In genomic region chr20:29079769-29080690, GRCh38 we compare ENCODE assay signal across 9 cellular contexts.
DNase-seq lines count a peak whose midpoint lies in the region; ATAC-seq and TF ChIP-seq lines count a peak whose summit lies in the region.
"Had no signal": no experiment of that assay in that cellular context is flagged by ENCODE, and none has a peak within 500 bp of the region (broad histone marks: within the 10 kb centered on the region; RNA-seq: fewer than 3 reads in every experiment).

No MANE protein-coding gene starts in this region.

- H3K36me3 ChIP-seq in liver (ENCODE audit: control insufficient read depth in 4 of 4, insufficient read depth in 3 of 4, low read depth in 1 of 4, low read length in 3 of 4) = no peaks in the 10 kb centered on the region
- no peaks in the 10 kb centered on the region for H3K36me3 ChIP-seq in upper lobe of right lung

- peak; percentile 75 for ATAC-seq in activated T-helper 17 cell treated with anti-CD3 and anti-CD28 coated beads, Interleukin-2, amount 50 U/mL, for 72 hours (replicated peaks)
- ATAC-seq in upper lobe of right lung (peak; percentile 65), GM21529 (IDR thresholded peaks at IDR 0.05; ENCODE audit: unreplicated experiment) (no peak), WTC11 (no peak)

- H3K4me1 Mint-ChIP-seq in MCF 10A (ENCODE audit: insufficient read depth, unreplicated experiment) (no peaks in the 10 kb centered on the region), WTC11 (no peaks in the 10 kb centered on the region)
- no peaks in the 10 kb centered on the region for H3K4me1 Mint-ChIP-seq in activated T-helper 17 cell treated with anti-CD3 and anti-CD28 coated beads, Interleukin-2, amount 50 U/mL, for 72 hours

- 28% methylated on average over 68 of the region's 68 CpGs for WGBS in liver

- peak overlapping the region in 1 of 2 donors; percentile 39 for H3K9ac ChIP-seq in liver (ENCODE audit: low read depth in 1 of 2, low read length in 2 of 2)

- CTCF ChIA-PET in MCF 10A (lab: Yijun Ruan, JAX) = no interaction called here
- CTCF ChIA-PET in WTC11 (lab: Charles Lee) = no interaction called here

- intact Hi-C loops in MCF 10A (cut with micrococcal nuclease) (no loop called here), upper lobe of right lung (cut with DNase I) (no loop called here)

- H3K4me3 Mint-ChIP-seq in MCF 10A (ENCODE audit: unreplicated experiment) (no peak overlapping the region), WTC11 (no peak overlapping the region)
- H3K4me3 Mint-ChIP-seq in activated T-helper 17 cell treated with anti-CD3 and anti-CD28 coated beads, Interleukin-2, amount 50 U/mL, for 72 hours = peak overlapping the region; percentile 65

- in situ Hi-C loops in T47D (cut with HindIII; ENCODE audit: low pct_unique_long_range_greater_than_20kb, low sequenced_read_pairs) = no loop called here

- H3K27me3 ChIP-seq in liver (ENCODE audit: control insufficient read depth in 4 of 4, insufficient read depth in 4 of 4, low read length in 3 of 4) (no peaks in the 10 kb centered on the region), upper lobe of right lung (no peaks in the 10 kb centered on the region)

- POLR2A ChIA-PET in MCF 10A (lab: Yijun Ruan, JAX) = no interaction called here
- POLR2A ChIA-PET in WTC11 (lab: Charles Lee) = no interaction called here

- H3K4me1 ChIP-seq in liver (ENCODE audit: control insufficient read depth in 4 of 4, insufficient read depth in 4 of 4, low read length in 3 of 4) (no peaks in the 10 kb centered on the region), upper lobe of right lung (no peaks in the 10 kb centered on the region)

- H3K4me3 ChIP-seq in liver (ENCODE audit: low read depth in 1 of 3, low read length in 3 of 3) = peak overlapping the region; percentile 35 to 79 (median 41)
- peak overlapping the region; percentile 16 for H3K4me3 ChIP-seq in upper lobe of right lung

- TF ChIP-seq CTCF in MCF 10A (IDR thresholded peaks at IDR 0.05; ENCODE audit: unreplicated experiment) = no peak
- TF ChIP-seq CTCF in liver (IDR thresholded peaks at IDR 0.05; ENCODE audit: low read depth, low read length, missing input control) = no peak
- TF ChIP-seq CTCF in upper lobe of right lung (IDR thresholded peaks at IDR 0.05) = no peak
- TF ChIP-seq CTCF in WTC11 (IDR thresholded peaks at IDR 0.05) = no peak

- H3K27ac Mint-ChIP-seq in MCF 10A (ENCODE audit: low read depth, unreplicated experiment) = no peak overlapping the region
- H3K27ac Mint-ChIP-seq in activated T-helper 17 cell treated with anti-CD3 and anti-CD28 coated beads, Interleukin-2, amount 50 U/mL, for 72 hours = no peak overlapping the region
- H3K27ac Mint-ChIP-seq in WTC11 = no peak overlapping the region

- H3K27me3 Mint-ChIP-seq in MCF 10A (ENCODE audit: insufficient read depth, unreplicated experiment) = no peaks in the 10 kb centered on the region
- no peaks in the 10 kb centered on the region for H3K27me3 Mint-ChIP-seq in activated T-helper 17 cell treated with anti-CD3 and anti-CD28 coated beads, Interleukin-2, amount 50 U/mL, for 72 hours
- peaks cover 24% of the 10 kb centered on the region for H3K27me3 Mint-ChIP-seq in WTC11 (ENCODE audit: low read depth)

- no peak for TF ChIP-seq RAD21 in liver (IDR thresholded peaks at IDR 0.05)

- H3K9me3 Mint-ChIP-seq in MCF 10A (ENCODE audit: unreplicated experiment) = peaks cover 37% of the 10 kb centered on the region
- H3K9me3 Mint-ChIP-seq in activated T-helper 17 cell treated with anti-CD3 and anti-CD28 coated beads, Interleukin-2, amount 50 U/mL, for 72 hours = peaks cover 25% of the 10 kb centered on the region
- H3K9me3 Mint-ChIP-seq in WTC11 = peaks cover 75% of the 10 kb centered on the region

- H3K9me3 ChIP-seq in liver (ENCODE audit: control insufficient read depth in 4 of 4, low read length in 3 of 4) = peaks cover 0 to 7% (median 3%) of the 10 kb centered on the region in 4 donors
- H3K9me3 ChIP-seq in upper lobe of right lung = no peaks in the 10 kb centered on the region

- BruUV-seq in MCF 10A (replicated peaks; lab: Mats Ljungman, UMichigan) = no TSS peak

- H3K27ac ChIP-seq in liver (ENCODE audit: low read depth in 1 of 2, low read length in 2 of 2) (peak overlapping the region in 1 of 2 donors; percentile 37), upper lobe of right lung (no peak overlapping the region)

- DNase-seq in T47D (ENCODE audit: low read depth in 1 of 2, low spot score in 1 of 2) (peak; percentile 78 to 98), MCF 10A (ENCODE audit: unreplicated experiment) (no peak), upper lobe of right lung (no peak), WTC11 (ENCODE audit: low spot score) (no peak), SHP77 treated with DMSO at 0.1 percent for 48 hours (lab: John Stamatoyannopoulos, UW) (no peak)
- DNase-seq: DMS 273 treated with DMSO at 0.1 percent for 48 hours had no signal

- H3K36me3 Mint-ChIP-seq in MCF 10A (ENCODE audit: insufficient read depth, unreplicated experiment) = no peaks in the 10 kb centered on the region
- no peaks in the 10 kb centered on the region for H3K36me3 Mint-ChIP-seq in activated T-helper 17 cell treated with anti-CD3 and anti-CD28 coated beads, Interleukin-2, amount 50 U/mL, for 72 hours (ENCODE audit: low read depth)
- H3K36me3 Mint-ChIP-seq in WTC11 = peaks cover 65% of the 10 kb centered on the region

TF ChIP-seq in liver, 16 proteins besides CTCF, POLR2A, EP300 and RAD21:
- TF ChIP-seq RXRA (IDR thresholded peaks at IDR 0.05) = peak in 1 of 2 donors; percentile 9
- no peak for TF ChIP-seq FOXA1 (IDR thresholded peaks at IDR 0.05)
- peak in 1 of 2 donors; percentile 85 for TF ChIP-seq GABPA (IDR thresholded peaks at IDR 0.05 in 1 of 2, conservative IDR thresholded peaks at IDR 0.05 in 1 of 2)
- TF ChIP-seq, protein P1, sequence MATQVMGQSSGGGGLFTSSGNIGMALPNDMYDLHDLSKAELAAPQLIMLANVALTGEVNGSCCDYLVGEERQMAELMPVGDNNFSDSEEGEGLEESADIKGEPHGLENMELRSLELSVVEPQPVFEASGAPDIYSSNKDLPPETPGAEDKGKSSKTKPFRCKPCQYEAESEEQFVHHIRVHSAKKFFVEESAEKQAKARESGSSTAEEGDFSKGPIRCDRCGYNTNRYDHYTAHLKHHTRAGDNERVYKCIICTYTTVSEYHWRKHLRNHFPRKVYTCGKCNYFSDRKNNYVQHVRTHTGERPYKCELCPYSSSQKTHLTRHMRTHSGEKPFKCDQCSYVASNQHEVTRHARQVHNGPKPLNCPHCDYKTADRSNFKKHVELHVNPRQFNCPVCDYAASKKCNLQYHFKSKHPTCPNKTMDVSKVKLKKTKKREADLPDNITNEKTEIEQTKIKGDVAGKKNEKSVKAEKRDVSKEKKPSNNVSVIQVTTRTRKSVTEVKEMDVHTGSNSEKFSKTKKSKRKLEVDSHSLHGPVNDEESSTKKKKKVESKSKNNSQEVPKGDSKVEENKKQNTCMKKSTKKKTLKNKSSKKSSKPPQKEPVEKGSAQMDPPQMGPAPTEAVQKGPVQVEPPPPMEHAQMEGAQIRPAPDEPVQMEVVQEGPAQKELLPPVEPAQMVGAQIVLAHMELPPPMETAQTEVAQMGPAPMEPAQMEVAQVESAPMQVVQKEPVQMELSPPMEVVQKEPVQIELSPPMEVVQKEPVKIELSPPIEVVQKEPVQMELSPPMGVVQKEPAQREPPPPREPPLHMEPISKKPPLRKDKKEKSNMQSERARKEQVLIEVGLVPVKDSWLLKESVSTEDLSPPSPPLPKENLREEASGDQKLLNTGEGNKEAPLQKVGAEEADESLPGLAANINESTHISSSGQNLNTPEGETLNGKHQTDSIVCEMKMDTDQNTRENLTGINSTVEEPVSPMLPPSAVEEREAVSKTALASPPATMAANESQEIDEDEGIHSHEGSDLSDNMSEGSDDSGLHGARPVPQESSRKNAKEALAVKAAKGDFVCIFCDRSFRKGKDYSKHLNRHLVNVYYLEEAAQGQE (IDR thresholded peaks at IDR 0.05) = no peak
- no peak for TF ChIP-seq NR2F2 (IDR thresholded peaks at IDR 0.05)
- peak; percentile 45 for TF ChIP-seq YY1 (IDR thresholded peaks at IDR 0.05)

TF ChIP-seq in WTC11, 78 proteins besides CTCF, POLR2A, EP300 and RAD21:
- TF ChIP-seq ZNF416 (CRISPR knock-in tag; IDR thresholded peaks at IDR 0.05) = no peak
- TF ChIP-seq, protein P2, sequence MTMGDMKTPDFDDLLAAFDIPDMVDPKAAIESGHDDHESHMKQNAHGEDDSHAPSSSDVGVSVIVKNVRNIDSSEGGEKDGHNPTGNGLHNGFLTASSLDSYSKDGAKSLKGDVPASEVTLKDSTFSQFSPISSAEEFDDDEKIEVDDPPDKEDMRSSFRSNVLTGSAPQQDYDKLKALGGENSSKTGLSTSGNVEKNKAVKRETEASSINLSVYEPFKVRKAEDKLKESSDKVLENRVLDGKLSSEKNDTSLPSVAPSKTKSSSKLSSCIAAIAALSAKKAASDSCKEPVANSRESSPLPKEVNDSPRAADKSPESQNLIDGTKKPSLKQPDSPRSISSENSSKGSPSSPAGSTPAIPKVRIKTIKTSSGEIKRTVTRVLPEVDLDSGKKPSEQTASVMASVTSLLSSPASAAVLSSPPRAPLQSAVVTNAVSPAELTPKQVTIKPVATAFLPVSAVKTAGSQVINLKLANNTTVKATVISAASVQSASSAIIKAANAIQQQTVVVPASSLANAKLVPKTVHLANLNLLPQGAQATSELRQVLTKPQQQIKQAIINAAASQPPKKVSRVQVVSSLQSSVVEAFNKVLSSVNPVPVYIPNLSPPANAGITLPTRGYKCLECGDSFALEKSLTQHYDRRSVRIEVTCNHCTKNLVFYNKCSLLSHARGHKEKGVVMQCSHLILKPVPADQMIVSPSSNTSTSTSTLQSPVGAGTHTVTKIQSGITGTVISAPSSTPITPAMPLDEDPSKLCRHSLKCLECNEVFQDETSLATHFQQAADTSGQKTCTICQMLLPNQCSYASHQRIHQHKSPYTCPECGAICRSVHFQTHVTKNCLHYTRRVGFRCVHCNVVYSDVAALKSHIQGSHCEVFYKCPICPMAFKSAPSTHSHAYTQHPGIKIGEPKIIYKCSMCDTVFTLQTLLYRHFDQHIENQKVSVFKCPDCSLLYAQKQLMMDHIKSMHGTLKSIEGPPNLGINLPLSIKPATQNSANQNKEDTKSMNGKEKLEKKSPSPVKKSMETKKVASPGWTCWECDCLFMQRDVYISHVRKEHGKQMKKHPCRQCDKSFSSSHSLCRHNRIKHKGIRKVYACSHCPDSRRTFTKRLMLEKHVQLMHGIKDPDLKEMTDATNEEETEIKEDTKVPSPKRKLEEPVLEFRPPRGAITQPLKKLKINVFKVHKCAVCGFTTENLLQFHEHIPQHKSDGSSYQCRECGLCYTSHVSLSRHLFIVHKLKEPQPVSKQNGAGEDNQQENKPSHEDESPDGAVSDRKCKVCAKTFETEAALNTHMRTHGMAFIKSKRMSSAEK (CRISPR knock-in tag; IDR thresholded peaks at IDR 0.05; ENCODE audit: borderline replicate concordance) = no peak
- no peak for TF ChIP-seq IRF1 (CRISPR knock-in tag; IDR thresholded peaks at IDR 0.05)

Comparison
In these comparisons a context has a peak if more than half of its experiments do, and no peak if none do; other contexts are left out.
1. DNase-seq: peak in T47D (2 of 2); none in MCF 10A (single experiment), upper lobe of right lung (single experiment), WTC11 (single experiment) and SHP77 treated with DMSO at 0.1 percent for 48 hours (single experiment).
2. ATAC-seq: peak in activated T-helper 17 cell treated with anti-CD3 and anti-CD28 coated beads, Interleukin-2, amount 50 U/mL, for 72 hours (single experiment) and upper lobe of right lung (single experiment); none in GM21529 (single experiment) and WTC11 (single experiment).